Comparison of ENCODE assay signal across 16 cellular contexts in the genomic region with DNA sequence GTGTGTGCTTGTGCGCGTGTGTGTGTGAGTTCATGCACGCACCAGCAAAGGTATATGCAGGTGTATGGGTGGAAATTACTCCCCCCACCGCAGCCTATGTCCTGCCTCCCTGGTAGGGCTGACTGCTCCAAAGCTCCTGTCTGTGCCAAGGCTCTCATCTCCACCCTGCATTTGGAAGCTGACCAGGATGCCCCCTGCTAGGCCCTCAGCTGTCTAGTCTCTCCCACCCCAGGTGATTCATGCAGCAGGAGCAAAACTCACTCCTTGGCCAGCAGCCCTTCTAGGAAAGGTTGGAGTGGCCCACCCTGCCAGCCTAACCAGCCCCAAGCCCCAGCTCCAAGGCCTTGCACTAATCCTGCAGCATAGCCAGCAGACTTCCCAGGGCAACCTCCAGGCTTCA.
"Had no signal": no experiment of that assay in that cellular context is flagged by ENCODE, and none has a peak within 500 bp of the region (broad histone marks: within the 10 kb centered on the region; RNA-seq: fewer than 3 reads in every experiment).

No MANE protein-coding gene starts in this region.

- H3K27ac ChIP-seq: cardiac muscle cell, esophagus squamous epithelium, psoas muscle, skin epidermis, stomach, testis, upper lobe of right lung had no signal

- DNase-seq: activated CD4-positive, alpha-beta memory T cell treated with anti-CD3 and anti-CD28 coated beads, Interleukin-2, amount 10 ng/mL, durations not matched to agents 7 days and 5 days; activated CD4-positive, alpha-beta T cell treated with anti-CD3 and anti-CD28 coated beads for 48 hours; activated CD4-positive, CD25-positive, alpha-beta regulatory T cell; activated CD8-positive, alpha-beta memory T cell treated with anti-CD3 and anti-CD28 coated beads, Interleukin-2, amount 10 ng/mL, durations not matched to agents 7 days and 5 days; effector CD8-positive, alpha-beta T cell; esophagus squamous epithelium; immature natural killer cell; right cardiac atrium; stimulated activated CD4-positive, alpha-beta T cell treated with anti-CD3 and anti-CD28 coated beads, Interleukin-4, amount 100 ng/mL, for 24 hours; stomach; testis; upper lobe of right lung had no signal

- ATAC-seq: activated CD8-positive, alpha-beta memory T cell treated with anti-CD3 and anti-CD28 coated beads, Interleukin-2, amount 10 ng/mL, durations not matched to agents 7 days and 5 days; psoas muscle; right cardiac atrium; stimulated activated effector memory CD8-positive, alpha-beta T cell treated with anti-CD3 and anti-CD28 coated beads, Interleukin-12 subunit alpha, Interleukin-12 subunit beta, amount 100 ng/mL, for 72 hours; upper lobe of right lung had no signal
